8 cellular contexts compared by ENCODE assay signal in genomic region chr15:63048115-63048985, GRCh38. TPM values are rescaled to one million over a fixed set of nuclear protein-coding genes. Genes with fewer than 3 reads are reported as not detected.
A peak's percentile ranks its signal among the peaks of the same experiment; 100 is the strongest.
DNase-seq lines count a peak whose midpoint lies in the region; TF ChIP-seq lines count a peak whose summit lies in the region.

No MANE protein-coding gene starts in this region.

- no peaks in the 10 kb centered on the region for H3K36me3 Mint-ChIP-seq in neural crest cell (ENCODE audit: low read depth)

- peak overlapping the region; percentile 86 for H3K27ac Mint-ChIP-seq in neural crest cell (ENCODE audit: unreplicated experiment)

- H3K4me3 Mint-ChIP-seq in neural crest cell, result peak overlapping the region; percentile 93

- H3K4me3 ChIP-seq in stomach, result peak overlapping the region; percentile 64 to 83 (median 80)

- CTCF ChIA-PET in RWPE1 (lab: Yijun Ruan, JAX), result interaction anchor here (0.5 to 2.8 kb wide), 47 partner anchors 9 to 1165 kb away, joined by 3 to 14 read pairs (median 3); no protein-coding TSS in a partner anchor

- H3K36me3 ChIP-seq in stomach, result peaks cover 0 to 17% (median 0%) of the 10 kb centered on the region in 4 donors

- H3K4me1 Mint-ChIP-seq in neural crest cell, result peaks cover 72% of the 10 kb centered on the region

- H3K9me3 Mint-ChIP-seq in neural crest cell, result no peaks in the 10 kb centered on the region

- H3K9me3 ChIP-seq in stomach, result no peaks in the 10 kb centered on the region

- H3K27me3 ChIP-seq in stomach, result peaks cover 0 to 22% (median 12%) of the 10 kb centered on the region in 3 donors

- H3K27me3 Mint-ChIP-seq in neural crest cell (ENCODE audit: low read depth), result peaks cover 54% of the 10 kb centered on the region

- TF ChIP-seq CTCF in RWPE1 (conservative IDR thresholded peaks at IDR 0.05; ENCODE audit: low read depth) (peak; percentile 99), neural crest cell (conservative IDR thresholded peaks at IDR 0.05) (peak; percentile 98), stomach (IDR thresholded peaks at IDR 0.05) (peak in 5 of 7 experiments; percentile 81 to 95 (median 93))

- DNase-seq in EH (ENCODE audit: low read depth) (peak; percentile 94), GOT3 (lab: John Stamatoyannopoulos, UW) (peak; percentile 83), LHCN-M2 (ENCODE audit: low read depth) (peak; percentile 92), RWPE1 (ENCODE audit: low spot score) (peak; percentile 87), fibroblast of the conjunctiva (ENCODE audit: low read depth) (peak; percentile 88), neural crest cell (ENCODE audit: low read depth, low spot score) (peak; percentile 92), stomach (peak; percentile 93)
- DNase-seq in activated effector memory CD4-positive, alpha-beta T cell treated with Interleukin-2 at 50 U/mL for 16 hours, result peak; percentile 77

- POLR2A ChIA-PET in RWPE1 (lab: Yijun Ruan, JAX; ENCODE audit: low non-redundant PET), result interaction anchor here (0.6 to 1.2 kb wide), 2 partner anchors 11 to 195 kb away, joined by 3 read pairs; no protein-coding TSS in a partner anchor

- TF ChIP-seq EP300 in stomach (IDR thresholded peaks at IDR 0.05), result no peak

- intact Hi-C loops in stomach (cut with DNase I; ENCODE audit: low total_unique reads), result loop anchor here (10.0 kb wide), 1 partner anchor 46 kb away; no protein-coding TSS in a partner anchor

- H3K27ac ChIP-seq in RWPE1 (peak overlapping the region; percentile 78), stomach (peak overlapping the region; percentile 90 to 100 (median 92))

- H3K4me1 ChIP-seq in stomach, result peaks cover 32 to 73% (median 63%) of the 10 kb centered on the region in 4 donors

- no peak for TF ChIP-seq POLR2A in stomach (IDR thresholded peaks at IDR 0.05)

- 0 to 2% (median 0%) methylated on average over 19 to 87 of the region's 87 CpGs for WGBS in stomach, 5 donors

RNA-seq across cellular contexts. Expression of gene TPM1, which starts 5.8 kb away (rescaled TPM):
- total RNA-seq in LHCN-M2 (2014; rRNA removed) (192 and 202 TPM in 2 replicates), neural crest cell (67.5 and 71.0 TPM in 2 replicates), stomach (1,000 to 10,000 TPM in 4 of 5 donors, 100 to 1,000 TPM in 1; 425 to 2,605 (median 1,087) TPM)
- 1,083 TPM for polyA plus RNA-seq in LHCN-M2 (2012)
- polyA plus RNA-seq in stomach, result 100 to 1,000 TPM; 230 to 494 (median 306) TPM

Comparison
In these comparisons a context has a peak if more than half of its experiments do, and no peak if none do; other contexts are left out.
1. Peak in every context shown above with its lines: DNase-seq, H3K4me3 ChIP-seq and H3K27ac ChIP-seq.